Comparison of ENCODE assay signal across 21 cellular contexts in genomic region chr1:2288308-2288707, GRCh38.
DNase-seq lines count a peak whose midpoint lies in the region; ATAC-seq lines count a peak whose summit lies in the region.
"Had no signal": no experiment of that assay in that cellular context is flagged by ENCODE, and none has a peak within 500 bp of the region (broad histone marks: within the 10 kb centered on the region; RNA-seq: fewer than 3 reads in every experiment).

No MANE protein-coding gene starts in this region.

- H3K9me3 ChIP-seq in T-helper 17 cell (ENCODE audit: control insufficient read depth, low read length, poor library complexity, severe bottlenecking) (no peaks in the 10 kb centered on the region), neuronal stem cell (replicated peaks in 1 of 2; ENCODE audit: control insufficient read depth in 2 of 2, insufficient read depth in 1 of 2, low read depth in 1 of 2, low read length in 2 of 2) (no peaks in the 10 kb centered on the region)
- H3K9me3 ChIP-seq: Caco-2, right lobe of liver, thoracic aorta had no signal

- no peak overlapping the region for H2BK15ac ChIP-seq in neuronal stem cell (ENCODE audit: low read length)

- no peak overlapping the region for H3K18ac ChIP-seq in neuronal stem cell (ENCODE audit: low read length)

- no peak overlapping the region for H2AFZ ChIP-seq in neuronal stem cell (ENCODE audit: low read length)
- H2AFZ ChIP-seq: parathyroid adenoma, PC-9 had no signal

- H3K79me1 ChIP-seq in neuronal stem cell (ENCODE audit: low read depth, low read length): peaks cover 35% of the 10 kb centered on the region

- no peaks in the 10 kb centered on the region for H3K9me3 Mint-ChIP-seq in activated naive CD4-positive, alpha-beta T cell treated with anti-CD3 and anti-CD28 coated beads, Interleukin-2, amount 50 U/mL, for 24 hours
- H3K9me3 Mint-ChIP-seq: natural killer cell had no signal

- no peak overlapping the region for H3K4me2 ChIP-seq in neuronal stem cell (ENCODE audit: insufficient read depth, low read length, poor library complexity, severe bottlenecking)
- H3K4me2 ChIP-seq: PC-9 had no signal

- H3K27ac ChIP-seq in neuronal stem cell (replicated peaks; ENCODE audit: low read length): no peak overlapping the region
- H3K27ac ChIP-seq: parathyroid adenoma, PC-9, right lobe of liver, thoracic aorta, WERI-Rb-1 had no signal

- no peak for ATAC-seq in T-helper 17 cell
- no peak for ATAC-seq in HG03025 (IDR thresholded peaks at IDR 0.05; ENCODE audit: low FRiP score, unreplicated experiment)
- ATAC-seq: activated CD8-positive, alpha-beta memory T cell treated with anti-CD3 and anti-CD28 coated beads, Interleukin-2, amount 10 ng/mL, durations not matched to agents 7 days and 5 days; natural killer cell; right lobe of liver had no signal

- H3K36me3 ChIP-seq in neuronal stem cell (replicated peaks in 1 of 2; ENCODE audit: control insufficient read depth in 2 of 2, insufficient read depth in 2 of 2, low read length in 2 of 2): peaks cover 0 to 22% of the 10 kb centered on the region in 2 donors
- H3K36me3 ChIP-seq: right lobe of liver, thoracic aorta, WERI-Rb-1 had no signal

- H2AK5ac ChIP-seq in neuronal stem cell (ENCODE audit: low read depth, low read length): no peak overlapping the region

- peak overlapping the region; percentile 55 for H3K27ac Mint-ChIP-seq in activated naive CD4-positive, alpha-beta T cell treated with anti-CD3 and anti-CD28 coated beads, Interleukin-2, amount 50 U/mL, for 24 hours
- peak overlapping the region; percentile 96 for H3K27ac Mint-ChIP-seq in T-helper 17 cell

- H4K8ac ChIP-seq in neuronal stem cell (ENCODE audit: low read depth, low read length): no peak overlapping the region

- no peaks in the 10 kb centered on the region for H3K27me3 Mint-ChIP-seq in activated naive CD4-positive, alpha-beta T cell treated with anti-CD3 and anti-CD28 coated beads, Interleukin-2, amount 50 U/mL, for 24 hours
- H3K27me3 Mint-ChIP-seq in T-helper 17 cell: no peaks in the 10 kb centered on the region
- H3K27me3 Mint-ChIP-seq: activated CD8-positive, alpha-beta memory T cell treated with anti-CD3 and anti-CD28 coated beads, Interleukin-2, amount 10 ng/mL, durations not matched to agents 7 days and 5 days had no signal

- H4K91ac ChIP-seq in neuronal stem cell (ENCODE audit: low read depth, low read length, poor library complexity): no peak overlapping the region

- H3K4me3 Mint-ChIP-seq in activated naive CD4-positive, alpha-beta T cell treated with anti-CD3 and anti-CD28 coated beads, Interleukin-2, amount 50 U/mL, for 24 hours: peak overlapping the region; percentile 2
- peak overlapping the region; percentile 75 for H3K4me3 Mint-ChIP-seq in T-helper 17 cell
- H3K4me3 Mint-ChIP-seq: activated CD8-positive, alpha-beta memory T cell treated with anti-CD3 and anti-CD28 coated beads, Interleukin-2, amount 10 ng/mL, durations not matched to agents 7 days and 5 days; natural killer cell had no signal

- H3K36me3 Mint-ChIP-seq in activated naive CD4-positive, alpha-beta T cell treated with anti-CD3 and anti-CD28 coated beads, Interleukin-2, amount 50 U/mL, for 24 hours: peaks cover 1% of the 10 kb centered on the region
- H3K36me3 Mint-ChIP-seq in T-helper 17 cell (ENCODE audit: low read depth): no peaks in the 10 kb centered on the region
- H3K36me3 Mint-ChIP-seq: activated CD8-positive, alpha-beta memory T cell treated with anti-CD3 and anti-CD28 coated beads, Interleukin-2, amount 10 ng/mL, durations not matched to agents 7 days and 5 days; natural killer cell had no signal

- no peak overlapping the region for H3K9ac ChIP-seq in neuronal stem cell (ENCODE audit: low read depth, low read length, poor library complexity)
- H3K9ac ChIP-seq: parathyroid adenoma had no signal

- peaks cover 5 to 35% of the 10 kb centered on the region in 2 donors for H3K4me1 ChIP-seq in neuronal stem cell (ENCODE audit: control insufficient read depth in 2 of 2, insufficient read depth in 1 of 2, low read depth in 1 of 2, low read length in 2 of 2)
- H3K4me1 ChIP-seq: Caco-2, parathyroid adenoma had no signal

- no peak overlapping the region for H3K4me3 ChIP-seq in neuronal stem cell (ENCODE audit: low read length in 2 of 2)
- H3K4me3 ChIP-seq: PC-9, right lobe of liver, thoracic aorta had no signal

- peaks cover 67% of the 10 kb centered on the region for H3K4me1 Mint-ChIP-seq in activated naive CD4-positive, alpha-beta T cell treated with anti-CD3 and anti-CD28 coated beads, Interleukin-2, amount 50 U/mL, for 24 hours
- H3K4me1 Mint-ChIP-seq in T-helper 17 cell: peaks cover 51% of the 10 kb centered on the region

- no peak overlapping the region for H3K23ac ChIP-seq in neuronal stem cell (ENCODE audit: low read depth, low read length, poor library complexity)

- no peak overlapping the region for H2BK12ac ChIP-seq in neuronal stem cell (ENCODE audit: low read length)

- WGBS in neuronal stem cell (ENCODE audit: extremely low coverage in 2 of 2, insufficient read length in 2 of 2, insufficient replicate concordance in 1 of 2), 2 donors: no CpG with 5 or more reads among the region's 10 CpGs

- H3K4ac ChIP-seq in neuronal stem cell (ENCODE audit: low read length): no peak overlapping the region

- no peak overlapping the region for H2BK120ac ChIP-seq in neuronal stem cell (ENCODE audit: low read depth, low read length)

- no peak overlapping the region for H3K14ac ChIP-seq in neuronal stem cell (ENCODE audit: low read length)

- no peaks in the 10 kb centered on the region for H3K27me3 ChIP-seq in neuronal stem cell (ENCODE audit: control insufficient read depth in 3 of 3, insufficient read depth in 3 of 3, low read depth in 1 of 3, low read length in 3 of 3)
- H3K27me3 ChIP-seq: right lobe of liver had no signal

- H2BK5ac ChIP-seq in neuronal stem cell (ENCODE audit: low read length): no peak overlapping the region

- in situ Hi-C loops in KBM-7 (cut with MboI; ENCODE audit: low pct_unique_long_range_greater_than_20kb, low sequenced_read_pairs): no loop called here

- DNase-seq in activated naive CD4-positive, alpha-beta T cell (lab: John Stamatoyannopoulos, UW): no peak
- DNase-seq in T-helper 17 cell: no peak
- peak; percentile 39 for DNase-seq in central memory CD4-positive, alpha-beta T cell
- DNase-seq in neuronal stem cell (ENCODE audit: low spot score): no peak
- DNase-seq in KBM-7: no peak
- DNase-seq: activated CD8-positive, alpha-beta memory T cell treated with anti-CD3 and anti-CD28 coated beads, Interleukin-2, amount 10 ng/mL, durations not matched to agents 7 days and 5 days; Caco-2; H7; Karpas-422; left colon; natural killer cell; NCI-H1092; NCI-H1930; PC-9; right lobe of liver; stimulated activated CD4-positive, alpha-beta T cell treated with anti-CD3 and anti-CD28 coated beads, Interleukin-15, amount 100 ng/mL, for 24 hours; WERI-Rb-1 had no signal
